In genomic region chrX:47683171-47684145, GRCh38 we compare ENCODE assay signal across 1 cellular context.
A peak's percentile ranks its signal among the peaks of the same experiment; 100 is the strongest.
TF ChIP-seq lines count a peak whose summit lies in the region.

No MANE protein-coding gene starts in this region.

TF ChIP-seq in K562, 482 proteins besides CTCF, POLR2A, EP300 and RAD21 (continues in another document):
- TF ChIP-seq, protein P1, sequence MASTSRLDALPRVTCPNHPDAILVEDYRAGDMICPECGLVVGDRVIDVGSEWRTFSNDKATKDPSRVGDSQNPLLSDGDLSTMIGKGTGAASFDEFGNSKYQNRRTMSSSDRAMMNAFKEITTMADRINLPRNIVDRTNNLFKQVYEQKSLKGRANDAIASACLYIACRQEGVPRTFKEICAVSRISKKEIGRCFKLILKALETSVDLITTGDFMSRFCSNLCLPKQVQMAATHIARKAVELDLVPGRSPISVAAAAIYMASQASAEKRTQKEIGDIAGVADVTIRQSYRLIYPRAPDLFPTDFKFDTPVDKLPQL (IDR thresholded peaks at IDR 0.05; ENCODE audit: extremely low read depth, insufficient read length): no peak
- TF ChIP-seq ZFP36 (IDR thresholded peaks at IDR 0.05; ENCODE audit: low read depth, low read length, partially characterized antibody) (no peak), PYGO2 (tag; IDR thresholded peaks at IDR 0.05) (no peak), NR1H2 (CRISPR knock-in tag; IDR thresholded peaks at IDR 0.05) (no peak), CSDE1 (IDR thresholded peaks at IDR 0.05) (no peak), MLLT1 (IDR thresholded peaks at IDR 0.05) (0 out of 4 replicates have a peak, but pooled peaks of 1 of the 2 experiments have one; percentile 47), GTF2E2 (tag; IDR thresholded peaks at IDR 0.05) (no peak), ZNF75A (CRISPR knock-in tag; IDR thresholded peaks at IDR 0.05) (no peak), ZBTB8A (IDR thresholded peaks at IDR 0.05; ENCODE audit: partially characterized antibody) (no peak), ARID3A (IDR thresholded peaks at IDR 0.05; ENCODE audit: borderline replicate concordance, low read depth, low read length) (peak; percentile 25; the same call in 1 of the 2 replicates), MEF2D (tag; conservative IDR thresholded peaks at IDR 0.05; ENCODE audit: low read depth) (no peak), XRCC5 (IDR thresholded peaks at IDR 0.05; ENCODE audit: low read depth, low read length) (no peak), ZNF41 (CRISPR knock-in tag; conservative IDR thresholded peaks at IDR 0.05) (no peak), GTF3C2 (IDR thresholded peaks at IDR 0.05; ENCODE audit: borderline replicate concordance, extremely low read depth, insufficient read length) (no peak), SIN3A (IDR thresholded peaks at IDR 0.05; ENCODE audit: borderline replicate concordance in 2 of 2, control insufficient read depth in 1 of 2, low read depth in 2 of 2, low read length in 2 of 2) (no peak), GMEB1 (CRISPR knock-in tag; IDR thresholded peaks at IDR 0.05) (no peak), NFRKB (IDR thresholded peaks at IDR 0.05; ENCODE audit: low read depth) (0 out of 2 replicates have a peak, but pooled peaks have one; percentile 19), ZNF24 (IDR thresholded peaks at IDR 0.05) (no peak), PPARD (CRISPR knock-in tag; IDR thresholded peaks at IDR 0.05) (no peak), ZNF280B (CRISPR knock-in tag; IDR thresholded peaks at IDR 0.05) (no peak), HMGN3 (IDR thresholded peaks at IDR 0.05; ENCODE audit: borderline replicate concordance, extremely low read depth, insufficient read length, low read depth, low read length) (peak; percentile 86), TEAD4 (IDR thresholded peaks at IDR 0.05; ENCODE audit: low read length) (peak; percentile 98), TEAD4 (CRISPR knock-in tag; IDR thresholded peaks at IDR 0.05; ENCODE audit: borderline replicate concordance) (no peak), ZNF780A (CRISPR knock-in tag; IDR thresholded peaks at IDR 0.05) (no peak), SREBF1 (IDR thresholded peaks at IDR 0.05; ENCODE audit: borderline replicate concordance, low read depth, low read length) (no peak), FOSL1 (tag; conservative IDR thresholded peaks at IDR 0.05) (peak; percentile 89), RBM34 (IDR thresholded peaks at IDR 0.05; ENCODE audit: borderline replicate concordance, insufficient read depth, low read length) (no peak), DPF2 (IDR thresholded peaks at IDR 0.05) (peak; percentile 96), TAF1 (IDR thresholded peaks at IDR 0.05; ENCODE audit: control insufficient read depth, extremely low read depth, insufficient read depth, low read length, severe bottlenecking) (peak; percentile 42), THRAP3 (IDR thresholded peaks at IDR 0.05; ENCODE audit: borderline replicate concordance) (no peak), STAG1 (CRISPR knock-in tag; IDR thresholded peaks at IDR 0.05; ENCODE audit: borderline replicate concordance) (no peak), ZNF707 (CRISPR knock-in tag; conservative IDR thresholded peaks at IDR 0.05) (no peak), FOXK1 (CRISPR knock-in tag; IDR thresholded peaks at IDR 0.05; ENCODE audit: borderline replicate concordance) (no peak), HMG20A (CRISPR knock-in tag; conservative IDR thresholded peaks at IDR 0.05) (no peak), ZNF507 (tag; conservative IDR thresholded peaks at IDR 0.05) (no peak), ZKSCAN1 (IDR thresholded peaks at IDR 0.05; ENCODE audit: low read depth, low read length) (no peak), ZSCAN32 (CRISPR knock-in tag; IDR thresholded peaks at IDR 0.05) (no peak), SMAD1 (IDR thresholded peaks at IDR 0.05; ENCODE audit: low read depth, low read length, partially characterized antibody) (no peak), ZNF3 (CRISPR knock-in tag; IDR thresholded peaks at IDR 0.05) (no peak), CBFB (CRISPR knock-in tag; IDR thresholded peaks at IDR 0.05) (no peak), CBX8 (IDR thresholded peaks at IDR 0.05; ENCODE audit: borderline replicate concordance, extremely low read depth, low read depth, low read length, poor library complexity, severe bottlenecking) (no peak), CREM (IDR thresholded peaks at IDR 0.05; ENCODE audit: low read depth) (peak; percentile 75), GABPA (tag; conservative IDR thresholded peaks at IDR 0.05; ENCODE audit: low read depth) (no peak), ELK1 (CRISPR knock-in tag; IDR thresholded peaks at IDR 0.05) (no peak), ZBTB5 (IDR thresholded peaks at IDR 0.05) (no peak), ELF2 (CRISPR knock-in tag; IDR thresholded peaks at IDR 0.05) (no peak), PCBP1 (IDR thresholded peaks at IDR 0.05; ENCODE audit: low read depth, low read length, poor library complexity, severe bottlenecking) (no peak), PURB (CRISPR knock-in tag; IDR thresholded peaks at IDR 0.05; ENCODE audit: low read depth) (no peak), HNRNPH1 (optimal IDR thresholded peaks at IDR 0.05; ENCODE audit: low read depth, low read length) (no peak), SMARCA4 (IDR thresholded peaks at IDR 0.05) (peak; percentile 95), RFX1 (IDR thresholded peaks at IDR 0.05) (no peak)
- TF ChIP-seq, protein P2, sequence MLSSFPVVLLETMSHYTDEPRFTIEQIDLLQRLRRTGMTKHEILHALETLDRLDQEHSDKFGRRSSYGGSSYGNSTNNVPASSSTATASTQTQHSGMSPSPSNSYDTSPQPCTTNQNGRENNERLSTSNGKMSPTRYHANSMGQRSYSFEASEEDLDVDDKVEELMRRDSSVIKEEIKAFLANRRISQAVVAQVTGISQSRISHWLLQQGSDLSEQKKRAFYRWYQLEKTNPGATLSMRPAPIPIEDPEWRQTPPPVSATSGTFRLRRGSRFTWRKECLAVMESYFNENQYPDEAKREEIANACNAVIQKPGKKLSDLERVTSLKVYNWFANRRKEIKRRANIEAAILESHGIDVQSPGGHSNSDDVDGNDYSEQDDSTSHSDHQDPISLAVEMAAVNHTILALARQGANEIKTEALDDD (IDR thresholded peaks at IDR 0.05): peak; percentile 60; the same call in 1 of the 2 replicates
- TF ChIP-seq, protein P3, sequence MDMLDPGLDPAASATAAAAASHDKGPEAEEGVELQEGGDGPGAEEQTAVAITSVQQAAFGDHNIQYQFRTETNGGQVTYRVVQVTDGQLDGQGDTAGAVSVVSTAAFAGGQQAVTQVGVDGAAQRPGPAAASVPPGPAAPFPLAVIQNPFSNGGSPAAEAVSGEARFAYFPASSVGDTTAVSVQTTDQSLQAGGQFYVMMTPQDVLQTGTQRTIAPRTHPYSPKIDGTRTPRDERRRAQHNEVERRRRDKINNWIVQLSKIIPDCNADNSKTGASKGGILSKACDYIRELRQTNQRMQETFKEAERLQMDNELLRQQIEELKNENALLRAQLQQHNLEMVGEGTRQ (CRISPR knock-in tag; IDR thresholded peaks at IDR 0.05): no peak
- TF ChIP-seq, protein P4, sequence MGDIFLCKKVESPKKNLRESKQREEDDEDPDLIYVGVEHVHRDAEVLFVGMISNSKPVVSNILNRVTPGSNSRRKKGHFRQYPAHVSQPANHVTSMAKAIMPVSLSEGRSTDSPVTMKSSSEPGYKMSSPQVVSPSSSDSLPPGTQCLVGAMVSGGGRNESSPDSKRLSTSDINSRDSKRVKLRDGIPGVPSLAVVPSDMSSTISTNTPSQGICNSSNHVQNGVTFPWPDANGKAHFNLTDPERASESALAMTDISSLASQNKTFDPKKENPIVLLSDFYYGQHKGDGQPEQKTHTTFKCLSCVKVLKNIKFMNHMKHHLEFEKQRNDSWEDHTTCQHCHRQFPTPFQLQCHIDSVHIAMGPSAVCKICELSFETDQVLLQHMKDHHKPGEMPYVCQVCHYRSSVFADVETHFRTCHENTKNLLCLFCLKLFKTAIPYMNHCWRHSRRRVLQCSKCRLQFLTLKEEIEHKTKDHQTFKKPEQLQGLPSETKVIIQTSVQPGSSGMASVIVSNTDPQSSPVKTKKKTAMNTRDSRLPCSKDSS (IDR thresholded peaks at IDR 0.05; ENCODE audit: low read depth, partially characterized antibody): no peak
